In the genomic region with DNA sequence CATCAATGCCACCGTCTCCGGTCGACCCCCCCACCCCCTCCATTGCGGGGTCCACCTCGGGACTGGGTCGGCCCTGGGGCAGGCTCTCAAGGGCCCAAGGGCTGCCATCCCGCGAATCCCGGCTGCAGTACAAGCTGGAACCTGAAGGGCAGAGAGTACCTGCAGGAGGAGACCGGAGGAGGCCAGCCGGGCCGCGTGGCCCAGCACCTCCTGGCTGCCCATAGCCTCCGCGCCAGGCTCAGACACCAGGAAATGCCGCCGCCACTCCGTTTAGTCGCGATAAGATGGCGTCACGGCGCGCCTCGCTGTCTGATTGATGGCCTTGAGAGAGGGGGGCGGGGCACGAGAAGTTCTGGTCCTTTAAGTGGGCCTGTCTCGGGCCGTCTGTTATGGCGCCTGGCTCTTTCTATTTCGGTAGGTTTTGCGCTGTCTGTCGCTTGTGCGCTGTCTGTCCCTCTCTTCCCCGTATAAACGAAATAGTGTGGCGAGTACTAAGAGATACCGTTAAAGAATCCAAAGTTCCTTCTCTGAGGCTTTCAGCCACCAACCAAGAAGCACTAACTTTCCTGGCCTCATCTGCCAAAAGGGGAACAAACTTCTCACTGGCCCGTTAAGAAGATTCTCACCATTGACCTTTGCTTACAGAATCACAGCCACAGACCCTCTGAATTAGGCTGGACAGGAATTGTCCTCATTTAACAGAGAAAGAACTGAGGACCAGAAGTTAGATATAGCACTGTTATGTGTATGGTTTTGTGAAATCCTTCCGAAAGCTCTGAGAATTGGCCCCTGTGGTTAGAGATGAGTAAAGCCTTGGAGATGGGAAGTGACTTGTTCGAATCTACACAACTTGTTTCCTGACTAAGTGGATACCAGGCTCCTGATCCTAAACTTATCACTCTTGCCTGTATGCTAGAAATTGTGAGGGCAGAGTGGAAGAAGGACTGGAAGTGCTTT, we compare ENCODE assay signal across 8 cellular contexts. TPM values are rescaled to one million over a fixed set of nuclear protein-coding genes. Genes with fewer than 3 reads are reported as not detected.
A peak's percentile ranks its signal among the peaks of the same experiment; 100 is the strongest.
DNase-seq lines count a peak whose midpoint lies in the region; ATAC-seq and TF ChIP-seq lines count a peak whose summit lies in the region.

A gene with protein sequence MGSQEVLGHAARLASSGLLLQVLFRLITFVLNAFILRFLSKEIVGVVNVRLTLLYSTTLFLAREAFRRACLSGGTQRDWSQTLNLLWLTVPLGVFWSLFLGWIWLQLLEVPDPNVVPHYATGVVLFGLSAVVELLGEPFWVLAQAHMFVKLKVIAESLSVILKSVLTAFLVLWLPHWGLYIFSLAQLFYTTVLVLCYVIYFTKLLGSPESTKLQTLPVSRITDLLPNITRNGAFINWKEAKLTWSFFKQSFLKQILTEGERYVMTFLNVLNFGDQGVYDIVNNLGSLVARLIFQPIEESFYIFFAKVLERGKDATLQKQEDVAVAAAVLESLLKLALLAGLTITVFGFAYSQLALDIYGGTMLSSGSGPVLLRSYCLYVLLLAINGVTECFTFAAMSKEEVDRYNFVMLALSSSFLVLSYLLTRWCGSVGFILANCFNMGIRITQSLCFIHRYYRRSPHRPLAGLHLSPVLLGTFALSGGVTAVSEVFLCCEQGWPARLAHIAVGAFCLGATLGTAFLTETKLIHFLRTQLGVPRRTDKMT (minus strand): TSS at position 257 of the 957 bp plus-strand sequence. CDS start 35 bp downstream, at position 222.

- H3K4me3 ChIP-seq in GM12875 (ENCODE audit: low read depth, low read length) = peak within 1 kb of the TSS; percentile 83
- H3K4me3 ChIP-seq in upper lobe of right lung = peak within 1 kb of the TSS; percentile 93

- H3K4me1 ChIP-seq in upper lobe of right lung = peaks cover 7% of the 10 kb centered on the region

- intact Hi-C loops in left cardiac atrium (cut with DNase I) = loop anchor here (5.0 kb wide), 1 partner anchor 67 kb away; no protein-coding TSS in a partner anchor
- intact Hi-C loops in posterior vena cava (cut with DNase I) = loop anchor here (5.0 kb wide), 2 partner anchors 62 to 67 kb away; no protein-coding TSS in a partner anchor
- intact Hi-C loops in upper lobe of right lung (cut with DNase I) = no loop called here

- peak; percentile 70 for DNase-seq in NCI-H146 treated with DMSO at 0.1 percent for 48 hours (lab: John Stamatoyannopoulos, UW; ENCODE audit: unreplicated experiment)
- DNase-seq in amniotic stem cell (lab: John Stamatoyannopoulos, UW) = peak; percentile 98
- peak; percentile 99 for DNase-seq in left cardiac atrium
- DNase-seq in posterior vena cava (ENCODE audit: low spot score) = peak; percentile 99
- DNase-seq in upper lobe of right lung = peak; percentile 98

- H3K9me3 Mint-ChIP-seq in T-helper 1 cell treated with Interleukin-12 subunit alpha and Interleukin-12 subunit beta and Interleukin-4 antibody, amounts not matched to agents 30 μg/mL and 1 μg/mL, for 36 hours = no peaks in the 10 kb centered on the region

- peaks cover 20% of the 10 kb centered on the region for H3K4me1 Mint-ChIP-seq in T-helper 1 cell treated with Interleukin-12 subunit alpha and Interleukin-12 subunit beta and Interleukin-4 antibody, amounts not matched to agents 30 μg/mL and 1 μg/mL, for 36 hours (ENCODE audit: low read depth)

- TF ChIP-seq CTCF in GM12875 (IDR thresholded peaks at IDR 0.05; ENCODE audit: borderline replicate concordance, insufficient read depth, low read depth, low read length) (no peak), upper lobe of right lung (IDR thresholded peaks at IDR 0.05) (peak; percentile 7)

- no peaks in the 10 kb centered on the region for H3K36me3 Mint-ChIP-seq in T-helper 1 cell treated with Interleukin-12 subunit alpha and Interleukin-12 subunit beta and Interleukin-4 antibody, amounts not matched to agents 30 μg/mL and 1 μg/mL, for 36 hours (ENCODE audit: low read depth)

- H3K27me3 Mint-ChIP-seq in T-helper 1 cell treated with Interleukin-12 subunit alpha and Interleukin-12 subunit beta and Interleukin-4 antibody, amounts not matched to agents 30 μg/mL and 1 μg/mL, for 36 hours (ENCODE audit: low read depth) = no peaks in the 10 kb centered on the region

- ATAC-seq in HG02840 (IDR thresholded peaks at IDR 0.05; ENCODE audit: low FRiP score, unreplicated experiment) (peak; percentile 75), left cardiac atrium (peak; percentile 97), upper lobe of right lung (peak; percentile 91)

- H3K27ac ChIP-seq in upper lobe of right lung = peak within 1 kb of the TSS; percentile 92

- no peaks in the 10 kb centered on the region for H3K27me3 ChIP-seq in upper lobe of right lung

- peaks cover 3% of the 10 kb centered on the region for H3K36me3 ChIP-seq in upper lobe of right lung

- no peaks in the 10 kb centered on the region for H3K9me3 ChIP-seq in upper lobe of right lung

- H3K27ac Mint-ChIP-seq in T-helper 1 cell treated with Interleukin-12 subunit alpha and Interleukin-12 subunit beta and Interleukin-4 antibody, amounts not matched to agents 30 μg/mL and 1 μg/mL, for 36 hours = peak within 1 kb of the TSS; percentile 99

- H3K4me3 Mint-ChIP-seq in T-helper 1 cell treated with Interleukin-12 subunit alpha and Interleukin-12 subunit beta and Interleukin-4 antibody, amounts not matched to agents 30 μg/mL and 1 μg/mL, for 36 hours = peak within 1 kb of the TSS; percentile 94

RNA-seq across cellular contexts. Expression of the gene that starts here (rescaled TPM):
- total RNA-seq in left cardiac atrium (10 to 100 TPM; 11.8 to 12.6 TPM), posterior vena cava (10 to 100 TPM; 13.6 to 15.7 TPM), upper lobe of right lung (20.6 TPM)

Comparison
In these comparisons a context has a peak if more than half of its experiments do, and no peak if none do; other contexts are left out.
1. Peak in every context shown above with its lines: DNase-seq, ATAC-seq, H3K4me3 ChIP-seq and H3K27ac ChIP-seq.